Comparison of ENCODE assay signal across 32 cellular contexts in genomic region chr13:41085961-41086360, GRCh38. TPM values are rescaled to one million over a fixed set of nuclear protein-coding genes. Genes with fewer than 3 reads are reported as not detected.
DNase-seq lines count a peak whose midpoint lies in the region; ATAC-seq, FAIRE-seq and TF ChIP-seq lines count a peak whose summit lies in the region.
"Had no signal": no experiment of that assay in that cellular context is flagged by ENCODE, and none has a peak within 500 bp of the region (broad histone marks: within the 10 kb centered on the region; RNA-seq: fewer than 3 reads in every experiment).

No MANE protein-coding gene starts in this region.

- H3K36me3 Mint-ChIP-seq in CD4-positive, CD25-positive, alpha-beta regulatory T cell = peaks cover 21% of the 10 kb centered on the region
- H3K36me3 Mint-ChIP-seq in astrocyte (ENCODE audit: low read depth, unreplicated experiment) = peaks cover 2% of the 10 kb centered on the region

- in situ Hi-C loops in HAP-1 (cut with MboI; ENCODE audit: low sequenced_read_pairs) = no loop called here

- TF ChIP-seq CTCF in astrocyte (IDR thresholded peaks at IDR 0.05; ENCODE audit: insufficient read depth, low read depth, low read length) (no peak), vagina (IDR thresholded peaks at IDR 0.05) (no peak)

- intact Hi-C loops in vagina (cut with DNase I) = no loop called here

- no peak overlapping the region for H3K27ac ChIP-seq in CD4-positive, CD25-positive, alpha-beta regulatory T cell (ENCODE audit: insufficient read depth, low read length, poor library complexity, severe bottlenecking)
- H3K27ac ChIP-seq in astrocyte (ENCODE audit: low read depth, low read length) (no peak overlapping the region), neuronal stem cell (replicated peaks; ENCODE audit: low read length) (no peak overlapping the region), vagina (no peak overlapping the region)
- H3K27ac ChIP-seq: gastrocnemius medialis, KMS-11, tibial artery had no signal

- H3K4me1 ChIP-seq in CD4-positive, CD25-positive, alpha-beta regulatory T cell (ENCODE audit: control insufficient read depth, insufficient read depth, low read length, poor library complexity, severe bottlenecking) = no peaks in the 10 kb centered on the region
- H3K4me1 ChIP-seq in HAP-1 (no peaks in the 10 kb centered on the region; the same call in 1 of the 2 replicates), astrocyte (ENCODE audit: insufficient read depth, low read length) (no peaks in the 10 kb centered on the region), neuronal stem cell (ENCODE audit: control insufficient read depth in 2 of 2, insufficient read depth in 1 of 2, low read depth in 1 of 2, low read length in 2 of 2) (peaks cover 0 to 1% of the 10 kb centered on the region in 2 donors), vagina (no peaks in the 10 kb centered on the region)
- H3K4me1 ChIP-seq: gastrocnemius medialis had no signal

- no peak overlapping the region for H2AK5ac ChIP-seq in neuronal stem cell (ENCODE audit: low read depth, low read length)

- H3K36me3 ChIP-seq in CD4-positive, CD25-positive, alpha-beta regulatory T cell (ENCODE audit: control insufficient read depth, insufficient read depth, low read length) = peaks cover 21% of the 10 kb centered on the region
- no peaks in the 10 kb centered on the region for H3K36me3 ChIP-seq in HAP-1 (replicated peaks)
- H3K36me3 ChIP-seq in astrocyte (ENCODE audit: insufficient read depth, low read length) = peaks cover 14% of the 10 kb centered on the region
- H3K36me3 ChIP-seq in neuronal stem cell (replicated peaks in 1 of 2; ENCODE audit: control insufficient read depth in 2 of 2, insufficient read depth in 2 of 2, low read length in 2 of 2) = peaks cover 5 to 47% of the 10 kb centered on the region in 2 donors
- peaks cover 0 to 17% of the 10 kb centered on the region in 2 donors for H3K36me3 ChIP-seq in vagina

- H3K4ac ChIP-seq in neuronal stem cell (ENCODE audit: low read length) = no peak overlapping the region

- H3K27me3 ChIP-seq in CD4-positive, CD25-positive, alpha-beta regulatory T cell (ENCODE audit: control insufficient read depth, insufficient read depth, low read length) = no peaks in the 10 kb centered on the region
- H3K27me3 ChIP-seq in HAP-1 (ENCODE audit: low read depth) (no peaks in the 10 kb centered on the region), astrocyte (ENCODE audit: insufficient read depth, low read length) (no peaks in the 10 kb centered on the region), neuronal stem cell (ENCODE audit: control insufficient read depth in 3 of 3, insufficient read depth in 3 of 3, low read depth in 1 of 3, low read length in 3 of 3) (no peaks in the 10 kb centered on the region), vagina (no peaks in the 10 kb centered on the region)
- H3K27me3 ChIP-seq: dorsolateral prefrontal cortex, gastrocnemius medialis, tibial artery had no signal

- H3K79me1 ChIP-seq in neuronal stem cell (ENCODE audit: low read depth, low read length) = no peaks in the 10 kb centered on the region

- no peak overlapping the region for H2BK12ac ChIP-seq in neuronal stem cell (ENCODE audit: low read length)

- H2AFZ ChIP-seq in astrocyte (ENCODE audit: low read depth, low read length) = no peak overlapping the region
- H2AFZ ChIP-seq in neuronal stem cell (ENCODE audit: low read length) = no peak overlapping the region

- no peaks in the 10 kb centered on the region for H3K27me3 Mint-ChIP-seq in CD4-positive, CD25-positive, alpha-beta regulatory T cell
- H3K27me3 Mint-ChIP-seq in astrocyte (ENCODE audit: low read depth, unreplicated experiment) = no peaks in the 10 kb centered on the region
- H3K27me3 Mint-ChIP-seq: activated naive CD4-positive, alpha-beta T cell treated with anti-CD3 and anti-CD28 coated beads, Interleukin-2, amount 10 ng/mL, durations not matched to agents 7 days and 5 days; B cell; memory B cell; progenitor cell of endocrine pancreas had no signal

- H3K27ac Mint-ChIP-seq in CD4-positive, CD25-positive, alpha-beta regulatory T cell = peak overlapping the region in 2 of 3 donors; percentile 38 to 68
- H3K27ac Mint-ChIP-seq in astrocyte (ENCODE audit: unreplicated experiment) = peak overlapping the region; percentile 20
- H3K27ac Mint-ChIP-seq: activated CD8-positive, alpha-beta T cell treated with anti-CD3 and anti-CD28 coated beads, Interleukin-2, amount 10 ng/mL, durations not matched to agents 7 days and 5 days; activated naive CD4-positive, alpha-beta T cell treated with anti-CD3 and anti-CD28 coated beads, Interleukin-2, amount 10 ng/mL, durations not matched to agents 7 days and 5 days; B cell; HFFc6; memory B cell; progenitor cell of endocrine pancreas had no signal

- no peak overlapping the region for H3K4me2 ChIP-seq in astrocyte (ENCODE audit: low read length)
- H3K4me2 ChIP-seq in neuronal stem cell (ENCODE audit: insufficient read depth, low read length, poor library complexity, severe bottlenecking) = no peak overlapping the region
- H3K4me2 ChIP-seq: KMS-11 had no signal

- H3K9me3 Mint-ChIP-seq in CD4-positive, CD25-positive, alpha-beta regulatory T cell = peaks cover 0 to 3% (median 2%) of the 10 kb centered on the region in 7 donors
- no peaks in the 10 kb centered on the region for H3K9me3 Mint-ChIP-seq in astrocyte (ENCODE audit: unreplicated experiment)
- H3K9me3 Mint-ChIP-seq: HFFc6, immature natural killer cell, memory B cell had no signal

- no peak overlapping the region for H3K23ac ChIP-seq in neuronal stem cell (ENCODE audit: low read depth, low read length, poor library complexity)

- no CpG with 5 or more reads among the region's 1 CpG for WGBS in neuronal stem cell (ENCODE audit: extremely low coverage in 2 of 2, insufficient read length in 2 of 2, insufficient replicate concordance in 1 of 2), 2 donors

- no peaks in the 10 kb centered on the region for H3K79me2 ChIP-seq in astrocyte (ENCODE audit: insufficient read depth, low read length)

- peaks cover 4 to 18% (median 10%) of the 10 kb centered on the region in 4 donors for H3K4me1 Mint-ChIP-seq in CD4-positive, CD25-positive, alpha-beta regulatory T cell
- H3K4me1 Mint-ChIP-seq in astrocyte (ENCODE audit: low read depth, unreplicated experiment) = no peaks in the 10 kb centered on the region
- H3K4me1 Mint-ChIP-seq: immature natural killer cell had no signal

- DNase-seq in CD4-positive, CD25-positive, alpha-beta regulatory T cell = peak in 1 of 3 donors; percentile 15
- DNase-seq in HAP-1 (ENCODE audit: low spot score in 2 of 2) (peak; percentile 48 to 58), astrocyte (ENCODE audit: low read depth) (no peak), left lobe of liver (ENCODE audit: low spot score) (no peak), DMS153 (lab: John Stamatoyannopoulos, UW) (no peak), neuronal stem cell (ENCODE audit: low spot score) (no peak), vagina (ENCODE audit: extremely low spot score in 2 of 2) (no peak)
- DNase-seq: ACHN; activated CD4-positive, alpha-beta T cell treated with anti-CD3 and anti-CD28 coated beads for 4 hours; activated CD8-positive, alpha-beta T cell treated with anti-CD3 and anti-CD28 coated beads, Interleukin-2, amount 10 ng/mL, durations not matched to agents 7 days and 5 days; activated naive CD4-positive, alpha-beta T cell treated with anti-CD3 and anti-CD28 coated beads, Interleukin-2, amount 10 ng/mL, durations not matched to agents 7 days and 5 days; amygdala; dorsolateral prefrontal cortex; gastrocnemius medialis; HFFc6; immature natural killer cell; MM.1S; NCI-H1105 treated with DMSO at 0.1 percent for 48 hours; NCI-H2029; NCI-H524 treated with DMSO at 0.1 percent for 48 hours; Right ventricle myocardium superior; T-helper 2 cell; tibial artery had no signal

- H2BK5ac ChIP-seq in neuronal stem cell (ENCODE audit: low read length) = no peak overlapping the region

- H3K9ac ChIP-seq in astrocyte (ENCODE audit: low read length) (no peak overlapping the region), neuronal stem cell (ENCODE audit: low read depth, low read length, poor library complexity) (no peak overlapping the region)
- H3K9ac ChIP-seq: KMS-11 had no signal

- no peak for ATAC-seq in CD4-positive, CD25-positive, alpha-beta regulatory T cell (ENCODE audit: low read depth in 2 of 2)
- ATAC-seq in left lobe of liver (peak; percentile 25), HG02623 (IDR thresholded peaks at IDR 0.05; ENCODE audit: unreplicated experiment) (no peak)
- ATAC-seq: activated CD8-positive, alpha-beta T cell treated with anti-CD3 and anti-CD28 coated beads, Interleukin-2, amount 10 ng/mL, durations not matched to agents 7 days and 5 days; gastrocnemius medialis; Panc1; sciatic nerve; SK-N-SH treated with all-trans-retinoic acid at 6 μM for 48 hours had no signal

- no peak for FAIRE-seq in astrocyte (lab: Jason Lieb, UNC)
- FAIRE-seq: endothelial cell of umbilical vein had no signal

- H3K4me3 ChIP-seq in CD4-positive, CD25-positive, alpha-beta regulatory T cell (ENCODE audit: low read depth, low read length) = no peak overlapping the region
- H3K4me3 ChIP-seq in HAP-1 (no peak overlapping the region), astrocyte (ENCODE audit: insufficient read depth, low read depth, low read length) (no peak overlapping the region), neuronal stem cell (ENCODE audit: low read length in 2 of 2) (no peak overlapping the region), vagina (no peak overlapping the region)
- H3K4me3 ChIP-seq: dorsolateral prefrontal cortex, gastrocnemius medialis, tibial artery had no signal

- H4K20me1 ChIP-seq in astrocyte (ENCODE audit: insufficient read depth, low read length) = no peaks in the 10 kb centered on the region

- TF ChIP-seq POLR2A in vagina (IDR thresholded peaks at IDR 0.05) = no peak

- H3K9me3 ChIP-seq in CD4-positive, CD25-positive, alpha-beta regulatory T cell (ENCODE audit: control insufficient read depth in 2 of 2, low read length in 2 of 2) = no peaks in the 10 kb centered on the region
- H3K9me3 ChIP-seq in HAP-1 = no peaks in the 10 kb centered on the region
- no peaks in the 10 kb centered on the region for H3K9me3 ChIP-seq in astrocyte (ENCODE audit: insufficient read depth, low read depth, low read length)
- H3K9me3 ChIP-seq in neuronal stem cell (replicated peaks in 1 of 2; ENCODE audit: control insufficient read depth in 2 of 2, insufficient read depth in 1 of 2, low read depth in 1 of 2, low read length in 2 of 2) = no peaks in the 10 kb centered on the region
- no peaks in the 10 kb centered on the region for H3K9me3 ChIP-seq in vagina
- H3K9me3 ChIP-seq: gastrocnemius medialis, tibial artery had no signal

- H4K91ac ChIP-seq in neuronal stem cell (ENCODE audit: low read depth, low read length, poor library complexity) = no peak overlapping the region

- H4K8ac ChIP-seq in neuronal stem cell (ENCODE audit: low read depth, low read length) = no peak overlapping the region

- no peak overlapping the region for H2BK120ac ChIP-seq in neuronal stem cell (ENCODE audit: low read depth, low read length)

- H3K14ac ChIP-seq in neuronal stem cell (ENCODE audit: low read length) = no peak overlapping the region

- H3K4me3 Mint-ChIP-seq in CD4-positive, CD25-positive, alpha-beta regulatory T cell = no peak overlapping the region
- H3K4me3 Mint-ChIP-seq in astrocyte (ENCODE audit: unreplicated experiment) = no peak overlapping the region
- H3K4me3 Mint-ChIP-seq: activated CD8-positive, alpha-beta T cell treated with anti-CD3 and anti-CD28 coated beads, Interleukin-2, amount 10 ng/mL, durations not matched to agents 7 days and 5 days; activated naive CD4-positive, alpha-beta T cell treated with anti-CD3 and anti-CD28 coated beads, Interleukin-2, amount 10 ng/mL, durations not matched to agents 7 days and 5 days; B cell; HFFc6; immature natural killer cell; memory B cell had no signal

- H3K18ac ChIP-seq in neuronal stem cell (ENCODE audit: low read length) = no peak overlapping the region

- no peak overlapping the region for H2BK15ac ChIP-seq in neuronal stem cell (ENCODE audit: low read length)

RNA-seq across cellular contexts. Expression of gene WBP4, which starts 24.7 kb away (rescaled TPM):
- 5.6 TPM for total RNA-seq in CD4-positive, CD25-positive, alpha-beta regulatory T cell
- 1 to 10 TPM; 3.0 to 3.8 (median 3.4) TPM for polyA plus RNA-seq in CD4-positive, CD25-positive, alpha-beta regulatory T cell
- total RNA-seq in astrocyte (10.4 and 10.6 TPM in 2 replicates), left lobe of liver (3.9 TPM), vagina (13.5 TPM)
- polyA plus RNA-seq in neuronal stem cell (2013, experiment 1 of 2) = 27.9 TPM
- polyA plus RNA-seq in neuronal stem cell (2013, experiment 2 of 2) = 28.6 TPM

RNA-seq across cellular contexts. Expression of gene KBTBD6, which starts 46.6 kb away (rescaled TPM):
- total RNA-seq in CD4-positive, CD25-positive, alpha-beta regulatory T cell = 3.8 TPM
- 1 to 10 TPM; 1.8 to 4.1 (median 2.9) TPM for polyA plus RNA-seq in CD4-positive, CD25-positive, alpha-beta regulatory T cell
- total RNA-seq in astrocyte (8.5 and 9.6 TPM in 2 replicates), left lobe of liver (3.6 TPM), vagina (8.1 TPM)
- polyA plus RNA-seq in neuronal stem cell (2013, experiment 1 of 2) = 7.2 TPM
- polyA plus RNA-seq in neuronal stem cell (2013, experiment 2 of 2) = 6.9 TPM

Comparison
In these comparisons a context has a peak if more than half of its experiments do, and no peak if none do; other contexts are left out.
1. DNase-seq: peak in HAP-1 (2 of 2); none in astrocyte (single experiment), left lobe of liver (single experiment), DMS153 (single experiment), neuronal stem cell (single experiment) and vagina (0 of 2).